12 cellular contexts compared by ENCODE assay signal in the genomic region with DNA sequence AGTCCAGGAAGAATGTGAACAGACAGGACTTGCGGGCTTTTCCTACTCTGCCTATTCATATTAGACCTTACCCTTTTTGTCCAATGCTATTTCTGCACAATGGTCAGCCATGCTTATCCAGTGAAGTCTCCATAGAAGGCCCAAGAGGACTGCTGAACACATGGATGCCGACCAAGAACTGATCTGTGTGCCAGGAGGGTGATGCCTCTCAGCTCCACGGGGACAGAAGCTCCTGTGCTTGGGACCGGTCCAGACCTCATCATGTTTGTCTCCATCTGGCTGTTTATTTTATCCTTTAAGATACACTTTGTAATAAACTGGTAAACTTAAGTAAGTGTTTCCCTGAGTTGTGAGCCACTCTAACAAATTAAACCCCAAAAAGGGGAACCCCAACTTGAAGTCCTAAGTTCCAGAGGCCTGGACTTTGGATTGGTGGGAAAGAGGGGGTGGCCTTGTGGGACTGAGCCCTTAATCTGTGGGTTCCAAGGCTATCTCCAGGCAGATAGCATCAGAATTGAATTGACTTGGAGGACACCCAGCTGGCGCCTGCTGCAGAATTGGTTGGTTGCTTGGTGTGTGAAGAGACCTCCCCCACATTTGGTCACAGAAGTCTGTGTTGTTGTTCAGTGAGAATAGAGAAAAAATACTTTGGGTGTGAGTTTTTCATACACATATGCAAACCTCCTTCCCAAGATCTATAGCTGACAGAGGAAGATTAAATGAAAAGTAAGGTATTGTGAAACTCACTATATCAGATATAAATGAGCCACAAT. TPM values are rescaled to one million over a fixed set of nuclear protein-coding genes. Genes with fewer than 3 reads are reported as not detected.
DNase-seq lines count a peak whose midpoint lies in the region; ATAC-seq and TF ChIP-seq lines count a peak whose summit lies in the region.
"Had no signal": no experiment of that assay in that cellular context is flagged by ENCODE, and none has a peak within 500 bp of the region (broad histone marks: within the 10 kb centered on the region; RNA-seq: fewer than 3 reads in every experiment).

No MANE protein-coding gene starts in this region.

- no peak overlapping the region for H3K18ac ChIP-seq in neuronal stem cell (ENCODE audit: low read length)

- H2AFZ ChIP-seq in osteoblast (ENCODE audit: low read length): peak overlapping the region; percentile 49
- H2AFZ ChIP-seq in neuronal stem cell (ENCODE audit: low read length): no peak overlapping the region

- peak overlapping the region in 5 of 11 experiments; percentile 26 to 45 (median 36); a peak in 8 of 22 replicates for H3K4me2 ChIP-seq in BLaER1 treated with 17β-estradiol and CSF1 and Interleukin-3, amounts not matched to agents 10 nM and 100 nM
- H3K4me2 ChIP-seq in osteoblast (ENCODE audit: insufficient read depth, low read length) (no peak overlapping the region), neuronal stem cell (ENCODE audit: insufficient read depth, low read length, poor library complexity, severe bottlenecking) (no peak overlapping the region)

- no peak overlapping the region for H4K8ac ChIP-seq in neuronal stem cell (ENCODE audit: low read depth, low read length)

- H2BK12ac ChIP-seq in neuronal stem cell (ENCODE audit: low read length): no peak overlapping the region

- H3K4me1 Mint-ChIP-seq in WTC11: no peaks in the 10 kb centered on the region
- peaks cover 31% of the 10 kb centered on the region for H3K4me1 Mint-ChIP-seq in activated CD8-positive, alpha-beta memory T cell treated with anti-CD3 and anti-CD28 coated beads, Interleukin-2, amount 10 ng/mL, durations not matched to agents 7 days and 5 days

- no peaks in the 10 kb centered on the region for H3K36me3 Mint-ChIP-seq in WTC11
- H3K36me3 Mint-ChIP-seq in activated CD8-positive, alpha-beta memory T cell treated with anti-CD3 and anti-CD28 coated beads, Interleukin-2, amount 10 ng/mL, durations not matched to agents 7 days and 5 days: no peaks in the 10 kb centered on the region

- CTCF ChIA-PET in WTC11 (lab: Charles Lee): no interaction called here
- CTCF ChIA-PET in activated CD8-positive, alpha-beta memory T cell treated with anti-CD3 and anti-CD28 coated beads, Interleukin-2, amount 10 ng/mL, durations not matched to agents 7 days and 5 days (lab: Charles Lee): interaction anchor here (1.4 kb wide), 1 partner anchor 19 kb away, joined by 3 read pairs; no protein-coding TSS in a partner anchor

- no peaks in the 10 kb centered on the region for H3K79me2 ChIP-seq in osteoblast (ENCODE audit: insufficient read depth, low read length)

- no peak for ATAC-seq in WTC11
- ATAC-seq in activated CD8-positive, alpha-beta memory T cell treated with anti-CD3 and anti-CD28 coated beads, Interleukin-2, amount 10 ng/mL, durations not matched to agents 7 days and 5 days: no peak

- no peaks in the 10 kb centered on the region for H3K27me3 ChIP-seq in BLaER1 treated with 17β-estradiol and CSF1 and Interleukin-3, amounts not matched to agents 10 nM and 100 nM
- H3K27me3 ChIP-seq in MG63 (no peaks in the 10 kb centered on the region), osteoblast (ENCODE audit: insufficient read depth, low read length) (no peaks in the 10 kb centered on the region), neuronal stem cell (ENCODE audit: control insufficient read depth in 3 of 3, insufficient read depth in 3 of 3, low read depth in 1 of 3, low read length in 3 of 3) (no peaks in the 10 kb centered on the region)
- H3K27me3 ChIP-seq: SJSA1 had no signal

- no peak overlapping the region for H3K4me3 Mint-ChIP-seq in WTC11
- no peak overlapping the region for H3K4me3 Mint-ChIP-seq in activated CD8-positive, alpha-beta memory T cell treated with anti-CD3 and anti-CD28 coated beads, Interleukin-2, amount 10 ng/mL, durations not matched to agents 7 days and 5 days

- no peak overlapping the region for H4K91ac ChIP-seq in neuronal stem cell (ENCODE audit: low read depth, low read length, poor library complexity)

- peak overlapping the region in 9 of 11 experiments; percentile 0 to 40 (median 29); a peak in 10 of 22 replicates for H3K27ac ChIP-seq in BLaER1 treated with 17β-estradiol and CSF1 and Interleukin-3, amounts not matched to agents 10 nM and 100 nM
- peak overlapping the region; percentile 64 for H3K27ac ChIP-seq in osteoblast (ENCODE audit: low read depth, low read length)
- H3K27ac ChIP-seq in neuronal stem cell (replicated peaks; ENCODE audit: low read length): no peak overlapping the region
- H3K27ac ChIP-seq: SJSA1 had no signal

- H3K9me3 ChIP-seq in BLaER1 treated with 17β-estradiol and CSF1 and Interleukin-3, amounts not matched to agents 10 nM and 100 nM (replicated peaks in 1 of 11): peaks cover 0 to 21% (median 0%) of the 10 kb centered on the region in 11 experiments; a peak in 4 of 22 replicates
- H3K9me3 ChIP-seq in MG63 (no peaks in the 10 kb centered on the region), osteoblast (ENCODE audit: low read depth, low read length) (no peaks in the 10 kb centered on the region), neuronal stem cell (replicated peaks in 1 of 2; ENCODE audit: control insufficient read depth in 2 of 2, insufficient read depth in 1 of 2, low read depth in 1 of 2, low read length in 2 of 2) (no peaks in the 10 kb centered on the region)
- H3K9me3 ChIP-seq: SJSA1 had no signal

- H3K27me3 Mint-ChIP-seq in WTC11 (ENCODE audit: low read depth): no peaks in the 10 kb centered on the region
- H3K27me3 Mint-ChIP-seq in activated CD8-positive, alpha-beta memory T cell treated with anti-CD3 and anti-CD28 coated beads, Interleukin-2, amount 10 ng/mL, durations not matched to agents 7 days and 5 days: peaks cover 8% of the 10 kb centered on the region

- DNase-seq in MG63: peak; percentile 58
- DNase-seq in amniotic epithelial cell (ENCODE audit: low read depth): peak; percentile 68
- no peak for DNase-seq in osteoblast (ENCODE audit: insufficient read length, low spot score, missing footprints)
- DNase-seq in WTC11 (ENCODE audit: low spot score): no peak
- DNase-seq in neuronal stem cell (ENCODE audit: low spot score): no peak
- no peak for DNase-seq in activated CD8-positive, alpha-beta memory T cell treated with anti-CD3 and anti-CD28 coated beads, Interleukin-2, amount 10 ng/mL, durations not matched to agents 7 days and 5 days
- DNase-seq: NCI-H1092 treated with DMSO at 0.1 percent for 48 hours, NCI-H187 treated with DMSO at 0.1 percent for 48 hours, NCI-H510A, RPMI8226 had no signal

- no peak overlapping the region for H3K14ac ChIP-seq in neuronal stem cell (ENCODE audit: low read length)

- H2AK5ac ChIP-seq in neuronal stem cell (ENCODE audit: low read depth, low read length): no peak overlapping the region

- no peak overlapping the region for H2BK15ac ChIP-seq in neuronal stem cell (ENCODE audit: low read length)

- H3K4me3 ChIP-seq in BLaER1 treated with 17β-estradiol and CSF1 and Interleukin-3, amounts not matched to agents 10 nM and 100 nM: no peak overlapping the region
- H3K4me3 ChIP-seq in MG63 (no peak overlapping the region), osteoblast (ENCODE audit: insufficient read depth, low read length) (no peak overlapping the region), neuronal stem cell (ENCODE audit: low read length in 2 of 2) (no peak overlapping the region)
- H3K4me3 ChIP-seq: SJSA1 had no signal

- H2BK5ac ChIP-seq in neuronal stem cell (ENCODE audit: low read length): no peak overlapping the region

- H3K9ac ChIP-seq in BLaER1 treated with 17β-estradiol and CSF1 and Interleukin-3, amounts not matched to agents 10 nM and 100 nM: no peak overlapping the region
- no peak overlapping the region for H3K9ac ChIP-seq in neuronal stem cell (ENCODE audit: low read depth, low read length, poor library complexity)

- POLR2A ChIA-PET in WTC11 (lab: Charles Lee): no interaction called here

- no peak overlapping the region for H3K4ac ChIP-seq in neuronal stem cell (ENCODE audit: low read length)

- H3K79me1 ChIP-seq in neuronal stem cell (ENCODE audit: low read depth, low read length): no peaks in the 10 kb centered on the region

- H3K9me3 Mint-ChIP-seq in WTC11: no peaks in the 10 kb centered on the region
- no peaks in the 10 kb centered on the region for H3K9me3 Mint-ChIP-seq in activated CD8-positive, alpha-beta memory T cell treated with anti-CD3 and anti-CD28 coated beads, Interleukin-2, amount 10 ng/mL, durations not matched to agents 7 days and 5 days (ENCODE audit: low read depth)

- H3K27ac Mint-ChIP-seq in WTC11: no peak overlapping the region
- H3K27ac Mint-ChIP-seq in activated CD8-positive, alpha-beta memory T cell treated with anti-CD3 and anti-CD28 coated beads, Interleukin-2, amount 10 ng/mL, durations not matched to agents 7 days and 5 days: no peak overlapping the region

- TF ChIP-seq CTCF in osteoblast (IDR thresholded peaks at IDR 0.05; ENCODE audit: extremely low read depth, low read depth, low read length) (no peak), WTC11 (IDR thresholded peaks at IDR 0.05) (no peak)

- no peaks in the 10 kb centered on the region for H3K36me3 ChIP-seq in BLaER1 treated with 17β-estradiol and CSF1 and Interleukin-3, amounts not matched to agents 10 nM and 100 nM
- H3K36me3 ChIP-seq in MG63 (no peaks in the 10 kb centered on the region), osteoblast (ENCODE audit: insufficient read depth, low read length) (no peaks in the 10 kb centered on the region), neuronal stem cell (replicated peaks in 1 of 2; ENCODE audit: control insufficient read depth in 2 of 2, insufficient read depth in 2 of 2, low read length in 2 of 2) (no peaks in the 10 kb centered on the region)
- H3K36me3 ChIP-seq: SJSA1 had no signal

- no peak overlapping the region for H2BK120ac ChIP-seq in neuronal stem cell (ENCODE audit: low read depth, low read length)

- no CpG with 5 or more reads among the region's 5 CpGs for WGBS in neuronal stem cell (ENCODE audit: extremely low coverage in 2 of 2, insufficient read length in 2 of 2, insufficient replicate concordance in 1 of 2), 2 donors

- no peak overlapping the region for H3K23ac ChIP-seq in neuronal stem cell (ENCODE audit: low read depth, low read length, poor library complexity)

- H4K20me1 ChIP-seq in BLaER1 treated with 17β-estradiol and CSF1 and Interleukin-3, amounts not matched to agents 10 nM and 100 nM: no peaks in the 10 kb centered on the region
- H4K20me1 ChIP-seq in osteoblast (ENCODE audit: insufficient read depth, low read length): no peaks in the 10 kb centered on the region

- peaks cover 26 to 86% (median 44%) of the 10 kb centered on the region in 10 experiments for H3K4me1 ChIP-seq in BLaER1 treated with 17β-estradiol and CSF1 and Interleukin-3, amounts not matched to agents 10 nM and 100 nM
- H3K4me1 ChIP-seq in osteoblast (ENCODE audit: insufficient read depth, low read length): peaks cover 51% of the 10 kb centered on the region
- H3K4me1 ChIP-seq in neuronal stem cell (ENCODE audit: control insufficient read depth in 2 of 2, insufficient read depth in 1 of 2, low read depth in 1 of 2, low read length in 2 of 2): peaks cover 2 to 3% of the 10 kb centered on the region in 2 donors

RNA-seq across cellular contexts. Expression of gene ANKH, which starts 57.9 kb away (rescaled TPM):
- 12.2 and 28.9 TPM in 2 replicates for total RNA-seq in MG63 (2014; rRNA removed; shearing (Covaris generic); ENCODE audit: low replicate concordance)
- 125 and 130 TPM in 2 replicates for total RNA-seq in osteoblast
- total RNA-seq in WTC11 (2021): 16.9 to 19.6 TPM (median 18.6 TPM) in 3 replicates
- polyA plus RNA-seq in neuronal stem cell (2013, experiment 1 of 2): 0.56 TPM
- polyA plus RNA-seq in neuronal stem cell (2013, experiment 2 of 2): 0.66 TPM
- 10 to 100 TPM; 31.3 to 41.9 TPM for total RNA-seq in activated CD8-positive, alpha-beta memory T cell treated with anti-CD3 and anti-CD28 coated beads, Interleukin-2, amount 10 ng/mL, durations not matched to agents 7 days and 5 days

Comparison
In these comparisons a context has a peak if more than half of its experiments do, and no peak if none do; other contexts are left out.
1. DNase-seq: peak in MG63 (single experiment) and amniotic epithelial cell (single experiment); none in osteoblast (single experiment), WTC11 (single experiment), neuronal stem cell (single experiment) and activated CD8-positive, alpha-beta memory T cell treated with anti-CD3 and anti-CD28 coated beads, Interleukin-2, amount 10 ng/mL, durations not matched to agents 7 days and 5 days (single experiment).